In the genomic region with DNA sequence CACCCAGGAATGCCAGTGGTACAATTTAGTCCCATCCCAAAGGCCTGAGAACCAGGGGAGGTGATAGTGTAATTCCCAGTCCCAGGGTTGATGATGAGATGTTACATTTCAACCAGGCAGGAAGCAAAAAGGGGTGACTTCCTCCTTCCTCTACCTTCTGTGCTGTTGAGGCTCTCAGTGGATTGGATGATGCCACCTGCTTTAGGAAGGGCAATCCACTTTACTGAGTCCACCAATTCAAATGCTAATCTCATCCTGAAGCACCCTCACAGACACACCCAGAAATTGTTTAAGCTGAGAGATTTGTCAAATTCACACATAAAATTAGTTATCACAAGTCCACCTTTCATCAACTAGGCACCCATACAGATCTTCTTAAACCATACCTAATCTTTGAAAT, we compare ENCODE assay signal across 15 cellular contexts.
A peak's percentile ranks its signal among the peaks of the same experiment; 100 is the strongest.
DNase-seq lines count a peak whose midpoint lies in the region; ATAC-seq lines count a peak whose summit lies in the region.
"Had no signal": no experiment of that assay in that cellular context is flagged by ENCODE, and none has a peak within 500 bp of the region (broad histone marks: within the 10 kb centered on the region; RNA-seq: fewer than 3 reads in every experiment).

No MANE protein-coding gene starts in this region.

- DNase-seq in NCI-H82 (lab: John Stamatoyannopoulos, UW) (peak; percentile 53), NCI-H82 treated with DMSO at 0.1 percent for 48 hours (lab: John Stamatoyannopoulos, UW; ENCODE audit: unreplicated experiment) (no peak), NCI-H69 (lab: John Stamatoyannopoulos, UW) (peak; percentile 42), iPS DF 19.7 (ENCODE audit: low read depth, low spot score) (peak; percentile 52), GOT3 (lab: John Stamatoyannopoulos, UW) (no peak), SKM-1 (lab: John Stamatoyannopoulos, UW; ENCODE audit: unreplicated experiment) (no peak)
- DNase-seq: ACHN; CD4-positive, CD25-positive, alpha-beta regulatory T cell; DMS 273 treated with DMSO at 0.1 percent for 48 hours; DMS79 treated with DMSO at 0.1 percent for 48 hours; EL; GM23248 had no signal

- no peak for ATAC-seq in HG02642 (IDR thresholded peaks at IDR 0.05; ENCODE audit: poor library complexity, unreplicated experiment)
- no peak for ATAC-seq in HG03442 (IDR thresholded peaks at IDR 0.05; ENCODE audit: unreplicated experiment)
- ATAC-seq: HCT116 had no signal

Comparison
In these comparisons a context has a peak if more than half of its experiments do, and no peak if none do; other contexts are left out.
1. DNase-seq: peak in NCI-H82 (single experiment), NCI-H69 (single experiment) and iPS DF 19.7 (single experiment); none in NCI-H82 treated with DMSO at 0.1 percent for 48 hours (single experiment), GOT3 (single experiment) and SKM-1 (single experiment).